2 cellular contexts compared by ENCODE assay signal in the genomic region with DNA sequence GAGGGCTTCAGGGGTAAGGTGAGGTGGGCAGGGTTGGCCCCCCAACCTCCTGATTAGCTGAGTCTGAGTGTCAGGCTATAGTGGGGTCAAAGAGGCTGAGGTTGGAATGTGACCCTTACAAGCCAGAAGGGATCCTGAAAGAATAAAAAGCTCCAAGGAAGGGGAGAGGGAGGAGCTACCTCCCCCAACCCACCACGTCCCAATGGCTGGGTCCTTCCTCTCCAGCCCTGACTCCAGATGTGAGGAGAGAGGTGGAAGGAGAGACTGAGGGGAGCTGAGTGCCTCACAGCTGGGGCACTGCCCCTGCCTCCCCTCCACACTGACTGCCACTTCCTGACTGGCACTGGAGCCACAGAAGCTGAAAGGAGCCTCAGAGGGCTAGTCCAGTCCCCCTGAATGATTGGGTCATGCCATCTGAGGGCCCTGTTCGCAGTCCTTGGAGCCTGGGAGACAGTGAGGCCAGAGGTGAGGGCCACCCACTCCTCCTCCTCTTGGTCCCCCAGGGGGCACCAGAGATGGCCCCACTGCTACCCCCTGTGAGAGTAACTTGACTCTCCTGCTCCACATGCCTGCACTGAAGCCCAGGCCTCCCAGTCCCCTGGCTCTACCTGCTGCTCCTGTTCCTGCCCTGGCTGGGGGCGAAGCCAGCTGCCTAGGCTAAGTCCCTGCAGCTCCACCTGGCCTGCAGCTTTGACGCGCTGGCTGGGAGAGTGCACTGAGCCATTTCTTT.
TF ChIP-seq lines count a peak whose summit lies in the region.

No MANE protein-coding gene starts in this region.

TF ChIP-seq in HepG2, 621 proteins besides CTCF, POLR2A, EP300 and RAD21:
- TF ChIP-seq ZNF83 (CRISPR knock-in tag; IDR thresholded peaks at IDR 0.05; ENCODE audit: borderline replicate concordance) = no peak
TF ChIP-seq in HepG2: peak in this region for 0.

TF ChIP-seq in H1, 55 proteins besides CTCF, POLR2A, EP300 and RAD21:
- TF ChIP-seq POLR2AphosphoS5 (IDR thresholded peaks at IDR 0.05; ENCODE audit: low read depth, low read length) (no peak), MAX (IDR thresholded peaks at IDR 0.05) (peak; percentile 77)
- TF ChIP-seq, protein P1, sequence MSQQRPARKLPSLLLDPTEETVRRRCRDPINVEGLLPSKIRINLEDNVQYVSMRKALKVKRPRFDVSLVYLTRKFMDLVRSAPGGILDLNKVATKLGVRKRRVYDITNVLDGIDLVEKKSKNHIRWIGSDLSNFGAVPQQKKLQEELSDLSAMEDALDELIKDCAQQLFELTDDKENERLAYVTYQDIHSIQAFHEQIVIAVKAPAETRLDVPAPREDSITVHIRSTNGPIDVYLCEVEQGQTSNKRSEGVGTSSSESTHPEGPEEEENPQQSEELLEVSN (IDR thresholded peaks at IDR 0.05) = peak; percentile 48
- TF ChIP-seq, protein P2, sequence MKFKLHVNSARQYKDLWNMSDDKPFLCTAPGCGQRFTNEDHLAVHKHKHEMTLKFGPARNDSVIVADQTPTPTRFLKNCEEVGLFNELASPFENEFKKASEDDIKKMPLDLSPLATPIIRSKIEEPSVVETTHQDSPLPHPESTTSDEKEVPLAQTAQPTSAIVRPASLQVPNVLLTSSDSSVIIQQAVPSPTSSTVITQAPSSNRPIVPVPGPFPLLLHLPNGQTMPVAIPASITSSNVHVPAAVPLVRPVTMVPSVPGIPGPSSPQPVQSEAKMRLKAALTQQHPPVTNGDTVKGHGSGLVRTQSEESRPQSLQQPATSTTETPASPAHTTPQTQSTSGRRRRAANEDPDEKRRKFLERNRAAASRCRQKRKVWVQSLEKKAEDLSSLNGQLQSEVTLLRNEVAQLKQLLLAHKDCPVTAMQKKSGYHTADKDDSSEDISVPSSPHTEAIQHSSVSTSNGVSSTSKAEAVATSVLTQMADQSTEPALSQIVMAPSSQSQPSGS (IDR thresholded peaks at IDR 0.05; ENCODE audit: low read length) = no peak
